13 cellular contexts compared by ENCODE assay signal in genomic region chr7:74231232-74231590, GRCh38. TPM values are rescaled to one million over a fixed set of nuclear protein-coding genes. Genes with fewer than 3 reads are reported as not detected.
DNase-seq lines count a peak whose midpoint lies in the region; ATAC-seq and TF ChIP-seq lines count a peak whose summit lies in the region.
"Had no signal": no experiment of that assay in that cellular context is flagged by ENCODE, and none has a peak within 500 bp of the region (broad histone marks: within the 10 kb centered on the region; RNA-seq: fewer than 3 reads in every experiment).

No MANE protein-coding gene starts in this region.

- peaks cover 28% of the 10 kb centered on the region for H3K36me3 Mint-ChIP-seq in type B pancreatic cell

- TF ChIP-seq CTCF in type B pancreatic cell (conservative IDR thresholded peaks at IDR 0.05), result no peak

- no peaks in the 10 kb centered on the region for H3K27me3 ChIP-seq in layer of hippocampus (ENCODE audit: control insufficient read depth, insufficient read depth, low read length)
- H3K27me3 ChIP-seq: stomach had no signal

- ATAC-seq in GM18502 (IDR thresholded peaks at IDR 0.05; ENCODE audit: poor library complexity, unreplicated experiment) (peak; percentile 70), GM19467 (IDR thresholded peaks at IDR 0.05; ENCODE audit: unreplicated experiment) (peak; percentile 66), HG03108 (IDR thresholded peaks at IDR 0.05; ENCODE audit: unreplicated experiment) (peak; percentile 79)

- H3K27ac Mint-ChIP-seq in type B pancreatic cell, result no peak overlapping the region

- no peaks in the 10 kb centered on the region for H3K27me3 Mint-ChIP-seq in type B pancreatic cell

- no peak for DNase-seq in stimulated activated naive CD4-positive, alpha-beta T cell (lab: John Stamatoyannopoulos, UW)
- DNase-seq in HuH-7.5 (ENCODE audit: low spot score), result no peak
- no peak for DNase-seq in NCI-H187 treated with DMSO at 0.1 percent for 48 hours (lab: John Stamatoyannopoulos, UW)
- no peak for DNase-seq in type B pancreatic cell (ENCODE audit: extremely low spot score, unreplicated experiment)
- DNase-seq: activated T-cell treated with anti-CD3 and anti-CD28 coated beads, Interleukin-2, amount 50 U/mL, for 1 hour; GDM1; islet precursor cell; right cardiac atrium; stomach had no signal

- H3K4me1 Mint-ChIP-seq in type B pancreatic cell (ENCODE audit: unreplicated experiment), result no peaks in the 10 kb centered on the region

- no peak overlapping the region for H3K4me3 Mint-ChIP-seq in type B pancreatic cell

- peak overlapping the region; percentile 30 for H3K27ac ChIP-seq in layer of hippocampus (ENCODE audit: low read depth, low read length)

- no peaks in the 10 kb centered on the region for H3K9me3 Mint-ChIP-seq in type B pancreatic cell

RNA-seq across cellular contexts. Expression of gene LAT2, which starts 21.4 kb away (rescaled TPM):
- 0.24 and 0.89 TPM in 2 replicates for total RNA-seq in type B pancreatic cell (ENCODE audit: low replicate concordance)

RNA-seq across cellular contexts. Expression of gene RFC2, which starts 23.0 kb away (rescaled TPM):
- 26.5 and 40.9 TPM in 2 replicates for total RNA-seq in type B pancreatic cell (ENCODE audit: low replicate concordance)

RNA-seq across cellular contexts. Expression of gene EIF4H, which starts 57.1 kb away (rescaled TPM):
- total RNA-seq in type B pancreatic cell (ENCODE audit: low replicate concordance), result 250 and 251 TPM in 2 replicates

RNA-seq across cellular contexts. Expression of gene CLIP2, which starts 58.0 kb away (rescaled TPM):
- 45.0 and 48.9 TPM in 2 replicates for total RNA-seq in type B pancreatic cell (ENCODE audit: low replicate concordance)
